Comparison of ENCODE assay signal across 7 cellular contexts in the genomic region with DNA sequence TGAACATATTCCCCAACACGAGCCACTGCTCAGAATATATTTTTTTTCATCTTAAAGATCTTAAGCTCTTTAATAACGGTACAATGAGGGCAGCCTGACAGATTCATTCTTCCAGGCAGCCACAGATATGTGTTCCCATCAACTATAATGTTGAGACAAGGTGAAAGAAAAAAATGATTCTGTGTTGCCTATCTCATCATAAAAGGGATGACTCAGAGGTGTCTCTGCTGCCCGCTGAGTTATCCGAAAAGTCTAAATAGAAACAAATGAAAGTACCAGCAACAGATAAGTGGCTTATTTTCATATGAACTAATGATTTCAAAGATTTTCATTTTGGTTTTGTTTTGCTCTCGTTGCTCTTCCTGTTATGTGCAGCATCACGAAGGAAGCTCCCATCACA.
"Had no signal": no experiment of that assay in that cellular context is flagged by ENCODE, and none has a peak within 500 bp of the region (broad histone marks: within the 10 kb centered on the region; RNA-seq: fewer than 3 reads in every experiment).

No MANE protein-coding gene starts in this region.

- H3K36me3 Mint-ChIP-seq: IgD-negative memory B cell had no signal

- H3K27ac ChIP-seq: HL-60 had no signal

- H3K27me3 Mint-ChIP-seq: IgD-negative memory B cell had no signal

- H3K4me3 Mint-ChIP-seq: IgD-negative memory B cell had no signal

- DNase-seq: IMR-90, KBM-7, KG1 had no signal

- H3K4me3 ChIP-seq: K562 had no signal

- H3K4me1 Mint-ChIP-seq: IgD-negative memory B cell had no signal

- ATAC-seq: HepG2, K562 had no signal
